ENCODE assay signal across 20 cellular contexts in the genomic region with DNA sequence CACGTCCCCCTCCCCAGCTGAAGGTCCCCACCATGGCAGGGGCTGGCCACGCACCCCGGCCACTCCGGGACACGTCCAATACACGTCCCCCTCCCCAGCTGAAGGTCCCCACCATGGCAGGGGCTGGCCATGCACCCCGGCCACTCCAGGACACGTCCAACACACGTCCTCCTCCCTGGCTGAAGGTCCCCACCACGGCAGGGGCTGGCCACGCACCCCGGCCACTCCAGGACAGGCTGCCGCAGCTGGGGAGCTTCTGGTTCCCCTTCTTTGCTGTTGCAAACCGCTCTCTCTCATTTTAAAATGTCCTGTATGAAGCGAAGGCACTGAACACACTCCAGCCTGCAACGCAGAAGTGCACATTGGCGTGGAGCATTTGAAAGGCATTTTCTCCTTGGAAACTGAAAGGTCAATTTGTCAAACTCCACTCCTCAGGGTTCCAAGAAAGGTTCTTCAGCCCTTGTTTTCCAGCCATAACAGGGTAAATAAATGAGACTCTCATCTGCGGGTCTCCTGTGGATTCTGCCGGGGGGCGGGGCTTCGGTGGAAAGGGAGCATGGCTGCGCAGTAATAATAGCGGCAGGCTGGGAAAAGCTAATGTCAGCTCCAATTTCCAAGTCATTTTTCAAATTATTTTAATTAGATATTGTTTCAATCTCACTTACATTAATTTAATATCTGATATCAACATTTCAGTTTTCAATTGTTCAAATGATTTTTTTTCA.
A peak's percentile ranks its signal among the peaks of the same experiment; 100 is the strongest.
DNase-seq lines count a peak whose midpoint lies in the region; ATAC-seq, FAIRE-seq and TF ChIP-seq lines count a peak whose summit lies in the region.
"Had no signal": no experiment of that assay in that cellular context is flagged by ENCODE, and none has a peak within 500 bp of the region (broad histone marks: within the 10 kb centered on the region; RNA-seq: fewer than 3 reads in every experiment).

No MANE protein-coding gene starts in this region.

- H3K4me3 ChIP-seq in kidney (ENCODE audit: low read length in 2 of 2): no peak overlapping the region
- H3K4me3 ChIP-seq: A549, GM23248, HAP-1 had no signal

- no peaks in the 10 kb centered on the region for H3K4me1 ChIP-seq in kidney (ENCODE audit: control insufficient read depth in 1 of 2, insufficient read depth in 1 of 2, low read depth in 1 of 2, low read length in 2 of 2)
- H3K4me1 ChIP-seq: A549, Caco-2, HAP-1 had no signal

- H3K36me3 ChIP-seq in kidney (ENCODE audit: control insufficient read depth in 1 of 2, insufficient read depth in 2 of 2, low read length in 2 of 2): no peaks in the 10 kb centered on the region
- H3K36me3 ChIP-seq: HAP-1 had no signal

- TF ChIP-seq CTCF in kidney (IDR thresholded peaks at IDR 0.05; ENCODE audit: borderline replicate concordance, extremely low read depth, insufficient read depth): no peak

- intact Hi-C loops in kidney (cut with DNase I) (no loop called here), posterior vena cava (cut with DNase I) (no loop called here)

- ATAC-seq in GM19328 (IDR thresholded peaks at IDR 0.05; ENCODE audit: unreplicated experiment): no peak
- ATAC-seq: A549 had no signal

- DNase-seq in NCI-H1417 (lab: John Stamatoyannopoulos, UW) (peak; percentile 12 to 95 (median 48)), NCI-H1417 treated with DMSO at 0.1 percent for 48 hours (lab: John Stamatoyannopoulos, UW) (no peak), SK-N-DZ (ENCODE audit: low spot score) (peak; percentile 35), kidney (peak; percentile 35), posterior vena cava (ENCODE audit: low spot score) (peak; percentile 74), hypothalamus (lab: John Stamatoyannopoulos, UW) (no peak), LoVo (ENCODE audit: low spot score) (no peak)
- DNase-seq: AML-193; Caco-2; CD4-positive, alpha-beta T cell; GM23248 had no signal

- FAIRE-seq in kidney (lab: Jason Lieb, UNC): no peak
- FAIRE-seq: A549, D721Med, G401.6, GM12891, GM19239 had no signal

- peaks cover 0 to 3% of the 10 kb centered on the region in 2 donors for H3K9me3 ChIP-seq in kidney (ENCODE audit: control insufficient read depth in 1 of 2, low read length in 2 of 2)
- H3K9me3 ChIP-seq: HAP-1 had no signal

- H3K9ac ChIP-seq in kidney (ENCODE audit: low read length in 2 of 2): no peak overlapping the region
- H3K9ac ChIP-seq: GM23248 had no signal

- H3K27ac ChIP-seq in kidney (ENCODE audit: low read depth in 2 of 2, low read length in 2 of 2): no peak overlapping the region
- H3K27ac ChIP-seq: 22Rv1, A549, C4-2B, GM23248 had no signal

Comparison
In these comparisons a context has a peak if more than half of its experiments do, and no peak if none do; other contexts are left out.
1. DNase-seq: peak in NCI-H1417 (3 of 3), SK-N-DZ (single experiment), kidney (single experiment) and posterior vena cava (single experiment); none in NCI-H1417 treated with DMSO at 0.1 percent for 48 hours (single experiment), hypothalamus (0 of 51) and LoVo (single experiment).